In genomic region chr7:26348234-26348851, GRCh38 we compare ENCODE assay signal across 10 cellular contexts. TPM values are rescaled to one million over a fixed set of nuclear protein-coding genes. Genes with fewer than 3 reads are reported as not detected.
DNase-seq lines count a peak whose midpoint lies in the region; ATAC-seq and TF ChIP-seq lines count a peak whose summit lies in the region.
"Had no signal": no experiment of that assay in that cellular context is flagged by ENCODE, and none has a peak within 500 bp of the region (broad histone marks: within the 10 kb centered on the region; RNA-seq: fewer than 3 reads in every experiment).

No MANE protein-coding gene starts in this region.

- no peaks in the 10 kb centered on the region for H3K9me2 ChIP-seq in SK-N-SH

- no peaks in the 10 kb centered on the region for H3K27me3 Mint-ChIP-seq in CD4-positive, alpha-beta memory T cell

- no peak for TF ChIP-seq EP300 in SK-N-SH (IDR thresholded peaks at IDR 0.05; ENCODE audit: borderline replicate concordance in 1 of 2, low read depth in 1 of 2, low read length in 1 of 2)

- H3K79me2 ChIP-seq in SK-N-SH (ENCODE audit: insufficient read depth) = no peaks in the 10 kb centered on the region

- CTCF ChIA-PET in SK-N-SH (lab: Yijun Ruan, JAX) = interaction anchor here (0.6 to 5.1 kb wide), 13 partner anchors 9 to 814 kb away, joined by 3 to 26 read pairs (median 6); no protein-coding TSS in a partner anchor
- CTCF ChIA-PET in CD4-positive, alpha-beta memory T cell (lab: Charles Lee; ENCODE audit: partially characterized antibody) = interaction anchor here (0.6 to 2.0 kb wide), 6 partner anchors 9 to 388 kb away, joined by 3 to 8 read pairs (median 3); no protein-coding TSS in a partner anchor

- TF ChIP-seq RAD21 in SK-N-SH (IDR thresholded peaks at IDR 0.05; ENCODE audit: low read length) = no peak

- no peaks in the 10 kb centered on the region for H3F3A ChIP-seq in SK-N-SH (replicated peaks; ENCODE audit: insufficient read depth)

- POLR2A ChIA-PET in SK-N-SH (lab: Yijun Ruan, JAX) = interaction anchor here (0.5 kb wide), 1 partner anchor 80 kb away, joined by 4 read pairs; no protein-coding TSS in a partner anchor
- POLR2A ChIA-PET in CD4-positive, alpha-beta memory T cell (lab: Charles Lee; ENCODE audit: partially characterized antibody) = no interaction called here

- H3K9me3 Mint-ChIP-seq in CD4-positive, alpha-beta memory T cell = no peaks in the 10 kb centered on the region

- peak; percentile 96 for DNase-seq in kidney tubule cell (ENCODE audit: low spot score)
- DNase-seq in SK-N-SH = no peak
- DNase-seq in GM03348 (ENCODE audit: low spot score) = no peak
- no peak for DNase-seq in CD4-positive, alpha-beta memory T cell
- DNase-seq: sigmoid colon had no signal

- no peak overlapping the region for H3K9ac ChIP-seq in SK-N-SH
- H3K9ac ChIP-seq: BLaER1 had no signal

- H3K4me3 ChIP-seq in SK-N-SH (ENCODE audit: low read depth in 2 of 2, low read length in 1 of 2) = no peak overlapping the region
- H3K4me3 ChIP-seq in CD4-positive, alpha-beta memory T cell (ENCODE audit: low read length in 2 of 2) = no peak overlapping the region
- H3K4me3 ChIP-seq: BLaER1, sigmoid colon had no signal

- ATAC-seq in GM18502 (IDR thresholded peaks at IDR 0.05; ENCODE audit: poor library complexity, unreplicated experiment) (peak; percentile 49), GM21528 (IDR thresholded peaks at IDR 0.05; ENCODE audit: low FRiP score, unreplicated experiment) (peak; percentile 58), HG03460 (IDR thresholded peaks at IDR 0.05; ENCODE audit: unreplicated experiment) (peak; percentile 80), HG03469 (IDR thresholded peaks at IDR 0.05; ENCODE audit: unreplicated experiment) (no peak)

- H3K4me2 ChIP-seq in SK-N-SH = no peak overlapping the region
- H3K4me2 ChIP-seq: BLaER1 had no signal

- no peak overlapping the region for H3K27ac ChIP-seq in SK-N-SH (ENCODE audit: low read depth in 2 of 2, low read length in 1 of 2)
- no peak overlapping the region for H3K27ac ChIP-seq in CD4-positive, alpha-beta memory T cell (ENCODE audit: low read depth, low read length)
- H3K27ac ChIP-seq: BLaER1, sigmoid colon had no signal

- WGBS in SK-N-SH (ENCODE audit: low lambda C conversion rate) = 64% methylated on average over 10 of the region's 10 CpGs

- H3K9me3 ChIP-seq in SK-N-SH = no peaks in the 10 kb centered on the region
- no peaks in the 10 kb centered on the region for H3K9me3 ChIP-seq in CD4-positive, alpha-beta memory T cell (ENCODE audit: control insufficient read depth in 1 of 2, low read length in 2 of 2)
- H3K9me3 ChIP-seq: BLaER1, sigmoid colon had no signal

- no peaks in the 10 kb centered on the region for H3K36me3 ChIP-seq in SK-N-SH (replicated peaks in 1 of 2; ENCODE audit: control insufficient read depth in 1 of 2, insufficient read depth in 2 of 2, low read length in 1 of 2)
- no peaks in the 10 kb centered on the region for H3K36me3 ChIP-seq in CD4-positive, alpha-beta memory T cell (ENCODE audit: insufficient read depth, low read length)
- H3K36me3 ChIP-seq: sigmoid colon had no signal

- no peaks in the 10 kb centered on the region for H4K20me1 ChIP-seq in SK-N-SH (ENCODE audit: insufficient read depth)
- H4K20me1 ChIP-seq: BLaER1 had no signal

- no peak overlapping the region for H3K4me3 Mint-ChIP-seq in CD4-positive, alpha-beta memory T cell

- H2AFZ ChIP-seq in SK-N-SH (ENCODE audit: low read depth) = no peak overlapping the region

- no peaks in the 10 kb centered on the region for H3K4me1 Mint-ChIP-seq in CD4-positive, alpha-beta memory T cell

- peaks cover 33 to 36% of the 10 kb centered on the region in 2 donors for H3K36me3 Mint-ChIP-seq in CD4-positive, alpha-beta memory T cell

- intact Hi-C loops in CD4-positive, alpha-beta memory T cell (cut with micrococcal nuclease) = no loop called here

- H3K4me1 ChIP-seq in SK-N-SH (ENCODE audit: control insufficient read depth in 1 of 2, insufficient read depth in 2 of 2, low read depth in 1 of 2, low read length in 1 of 2) = peaks cover 0 to 3% of the 10 kb centered on the region in 2 experiments; a peak in 2 of 4 replicates
- H3K4me1 ChIP-seq in CD4-positive, alpha-beta memory T cell (ENCODE audit: insufficient read depth, low read length) = no peaks in the 10 kb centered on the region
- H3K4me1 ChIP-seq: BLaER1, sigmoid colon had no signal

- H3K27ac Mint-ChIP-seq in CD4-positive, alpha-beta memory T cell = no peak overlapping the region

- no peaks in the 10 kb centered on the region for H3K27me3 ChIP-seq in SK-N-SH (ENCODE audit: insufficient read depth)
- no peaks in the 10 kb centered on the region for H3K27me3 ChIP-seq in CD4-positive, alpha-beta memory T cell (ENCODE audit: insufficient read depth, low read length)
- H3K27me3 ChIP-seq: BLaER1 had no signal

- no peak for TF ChIP-seq CTCF in SK-N-SH (IDR thresholded peaks at IDR 0.05)

TF ChIP-seq in SK-N-SH, 30 proteins besides CTCF, POLR2A, EP300 and RAD21:
- no peak for TF ChIP-seq FOSL2 (IDR thresholded peaks at IDR 0.05; ENCODE audit: borderline replicate concordance, low read depth)
- no peak for TF ChIP-seq GATA2 (CRISPR knock-in tag; IDR thresholded peaks at IDR 0.05)
- TF ChIP-seq USF2 (IDR thresholded peaks at IDR 0.05; ENCODE audit: borderline replicate concordance, low read depth, low read length) = no peak
- TF ChIP-seq FOXJ3 (CRISPR knock-in tag; IDR thresholded peaks at IDR 0.05) = no peak
- TF ChIP-seq RCOR1 (IDR thresholded peaks at IDR 0.05; ENCODE audit: low read length) = no peak
- TF ChIP-seq SMC3 (IDR thresholded peaks at IDR 0.05; ENCODE audit: low read depth, low read length) = no peak
- TF ChIP-seq NFIC (IDR thresholded peaks at IDR 0.05; ENCODE audit: borderline replicate concordance) = no peak
- TF ChIP-seq YY1 (IDR thresholded peaks at IDR 0.05; ENCODE audit: low read depth) = no peak
- TF ChIP-seq ELF1 (IDR thresholded peaks at IDR 0.05) = no peak
- no peak for TF ChIP-seq NRF1 (IDR thresholded peaks at IDR 0.05; ENCODE audit: low read depth, low read length)
- no peak for TF ChIP-seq RFX5 (IDR thresholded peaks at IDR 0.05; ENCODE audit: low read length)
- TF ChIP-seq TEAD4 (IDR thresholded peaks at IDR 0.05; ENCODE audit: borderline replicate concordance, insufficient read depth) = no peak
- TF ChIP-seq REST (IDR thresholded peaks at IDR 0.05; ENCODE audit: low read depth, low read length) = no peak
- TF ChIP-seq RXRA (IDR thresholded peaks at IDR 0.05; ENCODE audit: borderline replicate concordance, low read depth) = no peak
- no peak for TF ChIP-seq TCF12 (IDR thresholded peaks at IDR 0.05)
- no peak for TF ChIP-seq GABPA (IDR thresholded peaks at IDR 0.05; ENCODE audit: low read depth)
- TF ChIP-seq SIN3A (IDR thresholded peaks at IDR 0.05; ENCODE audit: borderline replicate concordance, low read depth, low read length) = no peak
- TF ChIP-seq MAX (IDR thresholded peaks at IDR 0.05; ENCODE audit: low read depth) = no peak
- TF ChIP-seq FOXM1 (IDR thresholded peaks at IDR 0.05; ENCODE audit: low read depth) = no peak

RNA-seq across cellular contexts. Expression of gene SNX10, which starts 56.7 kb away (rescaled TPM):
- polyA plus RNA-seq in SK-N-SH (2012; rRNA removed) = 0.02 and 0.13 TPM in 2 replicates
- 0.09 and 0.21 TPM in 2 replicates for polyA plus RNA-seq in SK-N-SH (2012; cell fraction: cytosol; rRNA removed)
- 0.07 and 0.12 TPM in 2 replicates for polyA plus RNA-seq in SK-N-SH (2012; cell fraction: nucleus; rRNA removed)
- total RNA-seq in CD4-positive, alpha-beta memory T cell = 1 to 10 TPM; 8.4 to 8.7 TPM
- polyA plus RNA-seq in CD4-positive, alpha-beta memory T cell = 10 to 100 TPM; 24.3 to 26.4 TPM

Comparison
In these comparisons a context has a peak if more than half of its experiments do, and no peak if none do; other contexts are left out.
1. RNA of gene SNX10, which starts 56.7 kb away (polyA plus RNA-seq): 24.3 to 26.4 TPM in CD4-positive, alpha-beta memory T cell; 0.02 to 0.21 TPM in SK-N-SH; every median in the first group is over 10 times any median in the second.